ENCODE assay signal across 8 cellular contexts in genomic region chr5:134371834-134372340, GRCh38. TPM values are rescaled to one million over a fixed set of nuclear protein-coding genes. Genes with fewer than 3 reads are reported as not detected.
DNase-seq lines count a peak whose midpoint lies in the region; ATAC-seq and TF ChIP-seq lines count a peak whose summit lies in the region.

No MANE protein-coding gene starts in this region.

- no peak for ATAC-seq in effector memory CD8-positive, alpha-beta T cell (replicated peaks)
- ATAC-seq in lung (ENCODE audit: insufficient read depth, low FRiP score), result peak; percentile 21

- H3K27me3 ChIP-seq in lung (ENCODE audit: control insufficient read depth, insufficient read depth), result no peaks in the 10 kb centered on the region

- H3K9me3 ChIP-seq in lung (ENCODE audit: control insufficient read depth in 2 of 2, insufficient read depth in 1 of 2, low read length in 1 of 2), result no peaks in the 10 kb centered on the region

- peak overlapping the region; percentile 94 to 100 for H3K27ac ChIP-seq in lung (ENCODE audit: low read depth in 1 of 2, low read length in 1 of 2)

- H3K27me3 Mint-ChIP-seq in effector memory CD8-positive, alpha-beta T cell, result no peaks in the 10 kb centered on the region

- peak overlapping the region; percentile 97 to 99 for H3K27ac Mint-ChIP-seq in effector memory CD8-positive, alpha-beta T cell

- H3K9me3 Mint-ChIP-seq in effector memory CD8-positive, alpha-beta T cell, result no peaks in the 10 kb centered on the region

- DNase-seq in NCI-H524 (lab: John Stamatoyannopoulos, UW) (peak; percentile 29 to 48), NCI-H524 treated with DMSO at 0.1 percent for 48 hours (lab: John Stamatoyannopoulos, UW) (no peak), NCI-H146 (lab: John Stamatoyannopoulos, UW) (peak; percentile 60), lung (ENCODE audit: low spot score) (peak; percentile 60), NCI-H187 treated with DMSO at 0.1 percent for 48 hours (lab: John Stamatoyannopoulos, UW) (no peak)
- peak; percentile 77 for DNase-seq in activated CD8-positive, alpha-beta memory T cell treated with anti-CD3 and anti-CD28 coated beads for 24 hours
- DNase-seq in effector memory CD8-positive, alpha-beta T cell, result peak in 2 of 3 experiments; percentile 21 to 29
- DNase-seq in stimulated activated CD8-positive, alpha-beta memory T cell treated with anti-CD3 and anti-CD28 coated beads, Interleukin-12 subunit alpha, Interleukin-12 subunit beta, amount 100 ng/mL, for 4 hours (ENCODE audit: low read depth), result peak; percentile 13

- H3K4me1 Mint-ChIP-seq in effector memory CD8-positive, alpha-beta T cell (ENCODE audit: low read depth in 2 of 2), result peaks cover 33 to 42% of the 10 kb centered on the region in 2 donors

- H3K36me3 Mint-ChIP-seq in effector memory CD8-positive, alpha-beta T cell (ENCODE audit: insufficient read depth), result peaks cover 57% of the 10 kb centered on the region

- no peak for TF ChIP-seq CTCF in lung (IDR thresholded peaks at IDR 0.05; ENCODE audit: control extremely low read depth, extremely low read depth)

- H3K36me3 ChIP-seq in lung (ENCODE audit: control insufficient read depth in 2 of 2, insufficient read depth in 2 of 2, low read length in 2 of 2), result no peaks in the 10 kb centered on the region

- peak overlapping the region; percentile 97 for H3K4me3 ChIP-seq in lung

- peaks cover 2 to 14% of the 10 kb centered on the region in 2 donors for H3K4me1 ChIP-seq in lung (ENCODE audit: control insufficient read depth in 2 of 2, insufficient read depth in 2 of 2, low read length in 2 of 2)

- H3K4me3 Mint-ChIP-seq in effector memory CD8-positive, alpha-beta T cell, result peak overlapping the region; percentile 98

- WGBS in lung, 2 donors, result 0% methylated on average over 29 of the region's 29 CpGs

RNA-seq across cellular contexts. Expression of gene UBE2B, which starts 0.5 kb away (rescaled TPM):
- total RNA-seq in lung, result 100 to 1,000 TPM in 1 of 2 donors, 10 to 100 TPM in 1; 75.1 to 119 TPM
- 100 to 1,000 TPM in 1 of 2 donors, 10 to 100 TPM in 1; 89.3 to 111 TPM for polyA plus RNA-seq in lung

RNA-seq across cellular contexts. Expression of gene CDKL3, which starts 4.9 kb away (rescaled TPM):
- 1 to 10 TPM; 2.2 to 2.9 TPM for total RNA-seq in lung
- 1 to 10 TPM; 1.5 to 3.6 TPM for polyA plus RNA-seq in lung

RNA-seq across cellular contexts. Expression of gene CDKN2AIPNL, which starts 39.8 kb away (rescaled TPM):
- total RNA-seq in lung, result 10 to 100 TPM; 10.9 to 22.1 TPM
- polyA plus RNA-seq in lung, result 10 to 100 TPM; 16.0 to 43.2 TPM

Comparison
In these comparisons a context has a peak if more than half of its experiments do, and no peak if none do; other contexts are left out.
1. DNase-seq: peak in NCI-H524 (2 of 2), NCI-H146 (single experiment), activated CD8-positive, alpha-beta memory T cell treated with anti-CD3 and anti-CD28 coated beads for 24 hours (single experiment), effector memory CD8-positive, alpha-beta T cell (2 of 3), lung (single experiment) and stimulated activated CD8-positive, alpha-beta memory T cell treated with anti-CD3 and anti-CD28 coated beads, Interleukin-12 subunit alpha, Interleukin-12 subunit beta, amount 100 ng/mL, for 4 hours (single experiment); none in NCI-H524 treated with DMSO at 0.1 percent for 48 hours (single experiment) and NCI-H187 treated with DMSO at 0.1 percent for 48 hours (single experiment).